10 cellular contexts compared by ENCODE assay signal in the genomic region with DNA sequence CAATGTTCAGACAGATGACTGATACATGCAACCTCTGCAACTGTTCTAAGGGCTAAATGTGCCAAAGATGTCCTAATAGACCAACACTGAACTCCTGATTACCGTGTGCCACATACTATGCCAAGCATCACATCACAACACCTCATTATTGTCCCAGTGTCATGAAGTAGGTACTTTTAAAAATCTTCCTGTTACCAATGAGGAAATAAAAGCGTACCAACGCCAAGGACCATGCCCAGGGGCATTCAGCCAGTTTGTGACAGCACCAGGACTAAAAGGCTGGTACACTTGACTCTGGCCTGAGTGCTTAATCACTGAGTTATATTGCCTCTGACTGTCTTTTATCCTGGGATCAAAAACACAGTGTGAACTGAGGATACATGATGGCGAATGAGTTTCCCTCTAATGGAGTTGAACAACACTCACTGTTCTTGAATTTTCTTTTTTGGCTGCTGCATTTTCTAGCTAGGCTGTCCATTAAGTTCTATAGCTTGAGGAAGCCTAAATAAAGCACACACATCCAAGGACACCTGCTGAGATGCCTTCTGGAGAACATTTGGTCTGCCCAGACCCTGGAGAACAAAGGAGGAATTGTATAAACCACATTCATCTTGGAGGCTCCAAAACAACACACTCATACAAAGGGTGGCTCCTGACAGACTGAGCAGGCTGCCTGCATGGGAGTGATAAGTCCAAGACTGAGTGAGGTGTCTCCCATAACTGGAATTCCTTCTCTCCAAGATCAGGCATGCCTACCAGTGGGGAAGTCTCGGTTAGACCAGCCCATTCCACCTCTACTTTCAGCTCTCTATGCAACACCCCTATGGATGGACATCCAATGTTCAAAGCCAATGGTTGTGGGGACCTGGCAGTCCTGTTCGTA.
DNase-seq lines count a peak whose midpoint lies in the region; ATAC-seq and TF ChIP-seq lines count a peak whose summit lies in the region.
"Had no signal": no experiment of that assay in that cellular context is flagged by ENCODE, and none has a peak within 500 bp of the region (broad histone marks: within the 10 kb centered on the region; RNA-seq: fewer than 3 reads in every experiment).

No MANE protein-coding gene starts in this region.

- H3K27me3 Mint-ChIP-seq in Calu3 (ENCODE audit: unreplicated experiment) (no peaks in the 10 kb centered on the region), neural progenitor cell (ENCODE audit: insufficient read depth, low read depth) (peaks cover 4% of the 10 kb centered on the region)
- H3K27me3 Mint-ChIP-seq: IgD-negative memory B cell had no signal

- H3K4me3 Mint-ChIP-seq in Calu3 (ENCODE audit: low read depth, unreplicated experiment) (no peak overlapping the region), neural progenitor cell (no peak overlapping the region)
- H3K4me3 Mint-ChIP-seq: IgD-negative memory B cell had no signal

- H3K9me3 ChIP-seq in esophagus (ENCODE audit: control insufficient read depth in 2 of 2, insufficient read depth in 1 of 2, low read depth in 1 of 2, low read length in 1 of 2) (no peaks in the 10 kb centered on the region), neural progenitor cell (ENCODE audit: low read depth) (no peaks in the 10 kb centered on the region)

- peaks cover 6% of the 10 kb centered on the region for H3F3A ChIP-seq in neural progenitor cell (ENCODE audit: low read depth)

- no peaks in the 10 kb centered on the region for H3K36me3 Mint-ChIP-seq in Calu3 (ENCODE audit: insufficient read depth, unreplicated experiment)
- H3K36me3 Mint-ChIP-seq in neural progenitor cell, result no peaks in the 10 kb centered on the region
- H3K36me3 Mint-ChIP-seq: IgD-negative memory B cell had no signal

- no peaks in the 10 kb centered on the region for H4K20me1 ChIP-seq in neural progenitor cell (ENCODE audit: low read depth)

- no peaks in the 10 kb centered on the region for H3K36me3 ChIP-seq in esophagus (ENCODE audit: control insufficient read depth in 2 of 2, insufficient read depth in 2 of 2, low read length in 1 of 2)
- H3K36me3 ChIP-seq in neural progenitor cell, result no peaks in the 10 kb centered on the region

- no peak for TF ChIP-seq CTCF in Calu3 (IDR thresholded peaks at IDR 0.05; ENCODE audit: unreplicated experiment)
- TF ChIP-seq CTCF in neural progenitor cell (IDR thresholded peaks at IDR 0.05), result no peak

- H3K9ac ChIP-seq in neural progenitor cell, result no peak overlapping the region

- H2AFZ ChIP-seq in neural progenitor cell (replicated peaks), result no peak overlapping the region

- H3K27ac Mint-ChIP-seq in Calu3 (ENCODE audit: unreplicated experiment), result peak overlapping the region; percentile 33
- H3K27ac Mint-ChIP-seq in neural progenitor cell, result no peak overlapping the region

- intact Hi-C loops in Calu3 (cut with micrococcal nuclease; ENCODE audit: unreplicated experiment), result loop anchor here (10.0 kb wide), 1 partner anchor 107 kb away; no protein-coding TSS in a partner anchor

- no peaks in the 10 kb centered on the region for H3K27me3 ChIP-seq in esophagus (ENCODE audit: control insufficient read depth in 1 of 2, insufficient read depth in 2 of 2, low read length in 2 of 2)
- no peaks in the 10 kb centered on the region for H3K27me3 ChIP-seq in neural progenitor cell

- H3K79me2 ChIP-seq in neural progenitor cell (ENCODE audit: low read depth), result no peaks in the 10 kb centered on the region

- WGBS in esophagus, 2 donors, result 60 to 62% methylated on average over 6 of the region's 6 CpGs

- H3K4me1 Mint-ChIP-seq in Calu3 (ENCODE audit: low read depth, unreplicated experiment) (peaks cover 24% of the 10 kb centered on the region), neural progenitor cell (peaks cover 58% of the 10 kb centered on the region)

- no peak for ATAC-seq in GM21737 (IDR thresholded peaks at IDR 0.05; ENCODE audit: unreplicated experiment)

- H3K9me3 Mint-ChIP-seq in Calu3 (ENCODE audit: low read depth, unreplicated experiment) (no peaks in the 10 kb centered on the region), neural progenitor cell (no peaks in the 10 kb centered on the region)
- H3K9me3 Mint-ChIP-seq: IgD-negative memory B cell had no signal

- H3K4me2 ChIP-seq in neural progenitor cell, result no peak overlapping the region

- H3K4me1 ChIP-seq in esophagus (ENCODE audit: control insufficient read depth in 2 of 2, insufficient read depth in 2 of 2, low read length in 1 of 2) (peaks cover 0 to 9% of the 10 kb centered on the region in 2 donors), neural progenitor cell (peaks cover 21% of the 10 kb centered on the region)

- H3K27ac ChIP-seq in esophagus (ENCODE audit: low read depth in 2 of 2, low read length in 1 of 2) (peak overlapping the region; percentile 29 to 63), neural progenitor cell (no peak overlapping the region)

- BruUV-seq in Calu3 (replicated peaks; lab: Mats Ljungman, UMichigan), result no TSS peak

- no peak overlapping the region for H3K4me3 ChIP-seq in esophagus (ENCODE audit: low read depth in 1 of 2, low read length in 2 of 2)
- H3K4me3 ChIP-seq in neural progenitor cell, result no peak overlapping the region

- DNase-seq in Calu3 (no peak), NCI-H69 (lab: John Stamatoyannopoulos, UW) (peak; percentile 87), neural progenitor cell (ENCODE audit: low spot score) (peak; percentile 47), GDM1 (lab: John Stamatoyannopoulos, UW) (no peak), NCI-H1092 (lab: John Stamatoyannopoulos, UW) (no peak), dermis blood vessel endothelial cell (no peak)
- DNase-seq: effector CD8-positive, alpha-beta T cell had no signal

- CTCF ChIA-PET in Calu3 (lab: Charles Lee), result no interaction called here

Comparison
In these comparisons a context has a peak if more than half of its experiments do, and no peak if none do; other contexts are left out.
1. DNase-seq: peak in NCI-H69 (single experiment) and neural progenitor cell (single experiment); none in Calu3 (single experiment), GDM1 (single experiment), NCI-H1092 (single experiment) and dermis blood vessel endothelial cell (single experiment).